Comparison of ENCODE assay signal across 12 cellular contexts in the genomic region with DNA sequence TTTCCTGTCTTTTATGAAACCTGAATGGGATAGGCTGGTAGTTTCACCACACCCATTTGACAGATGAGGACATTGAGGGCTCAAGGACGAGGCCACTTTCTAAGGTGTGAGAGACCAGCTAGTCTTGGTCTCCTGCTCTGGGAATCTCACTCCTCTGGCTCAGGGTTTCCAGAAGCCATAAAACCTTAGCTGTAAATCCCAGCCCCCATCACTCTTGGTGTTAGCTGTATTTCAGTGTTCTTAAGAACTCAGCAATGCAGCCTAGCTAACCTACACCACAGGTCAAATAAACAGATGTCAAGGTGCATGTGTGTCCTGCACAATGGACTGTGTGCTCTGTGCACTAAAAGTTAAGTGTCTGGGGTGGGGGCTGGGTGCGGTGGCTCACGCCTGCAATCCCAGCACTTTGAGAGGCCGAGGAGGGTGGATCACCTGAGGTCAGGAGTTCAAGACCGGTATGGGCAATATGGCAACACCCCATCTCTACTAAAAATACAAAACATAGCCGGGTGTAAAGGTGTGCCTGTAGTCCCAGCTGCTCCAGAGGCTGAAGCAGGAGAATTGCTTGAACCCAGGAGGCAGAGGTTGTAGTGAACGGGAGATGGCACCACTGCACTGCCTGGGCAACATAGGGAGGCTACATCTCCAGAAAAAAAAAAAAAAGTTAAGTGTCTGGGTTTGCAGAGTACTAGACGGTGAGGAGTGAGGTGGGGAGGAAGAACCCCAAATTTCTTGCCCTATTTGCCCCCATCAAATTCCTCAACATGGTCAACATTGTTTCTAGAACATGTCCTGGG. TPM values are rescaled to one million over a fixed set of nuclear protein-coding genes. Genes with fewer than 3 reads are reported as not detected.
A peak's percentile ranks its signal among the peaks of the same experiment; 100 is the strongest.
DNase-seq lines count a peak whose midpoint lies in the region; ATAC-seq and TF ChIP-seq lines count a peak whose summit lies in the region.
"Had no signal": no experiment of that assay in that cellular context is flagged by ENCODE, and none has a peak within 500 bp of the region (broad histone marks: within the 10 kb centered on the region; RNA-seq: fewer than 3 reads in every experiment).

No MANE protein-coding gene starts in this region.

- H3K27me3 ChIP-seq in PC-9 (ENCODE audit: insufficient read depth, low read depth) (no peaks in the 10 kb centered on the region), osteoblast (ENCODE audit: insufficient read depth, low read length) (peaks cover 50% of the 10 kb centered on the region)

- H3K36me3 ChIP-seq in PC-9 (ENCODE audit: low read depth) (no peaks in the 10 kb centered on the region), osteoblast (ENCODE audit: insufficient read depth, low read length) (no peaks in the 10 kb centered on the region)
- H3K36me3 ChIP-seq: vagina had no signal

- no TSS peak for BruUV-seq in PC-9 (replicated peaks; lab: Mats Ljungman, UMichigan)

- TF ChIP-seq CTCF in PC-9 (conservative IDR thresholded peaks at IDR 0.05) (peak; percentile 50; the same call in 1 of the 2 replicates), fibroblast of mammary gland (conservative IDR thresholded peaks at IDR 0.05; ENCODE audit: control insufficient read depth, insufficient read depth, low read depth, low read length) (peak; percentile 37), osteoblast (IDR thresholded peaks at IDR 0.05; ENCODE audit: extremely low read depth, low read depth, low read length) (peak; percentile 42)

- H3K4me3 ChIP-seq in PC-9 (no peak overlapping the region), fibroblast of mammary gland (ENCODE audit: control insufficient read depth, low read depth, low read length) (no peak overlapping the region), osteoblast (ENCODE audit: insufficient read depth, low read length) (no peak overlapping the region)

- H2AFZ ChIP-seq in PC-9: no peak overlapping the region
- H2AFZ ChIP-seq in osteoblast (ENCODE audit: low read length): no peak overlapping the region

- H3K9me2 ChIP-seq in PC-9 (ENCODE audit: insufficient read depth): no peaks in the 10 kb centered on the region

- H3K4me2 ChIP-seq in PC-9 (no peak overlapping the region), osteoblast (ENCODE audit: insufficient read depth, low read length) (no peak overlapping the region)

- DNase-seq in ELR (ENCODE audit: low read depth): peak; percentile 39
- peak in 1 of 2 experiments; percentile 50 for DNase-seq in PC-9
- DNase-seq in fibroblast of mammary gland (ENCODE audit: low read depth): peak; percentile 44
- peak; percentile 85 for DNase-seq in osteoblast (ENCODE audit: insufficient read length, low spot score, missing footprints)
- no peak for DNase-seq in COR-L47 (lab: John Stamatoyannopoulos, UW)
- DNase-seq: activated T-cell treated with anti-CD3 and anti-CD28 coated beads, Interleukin-2, amount 50 U/mL, for 4 hours; effector memory CD8-positive, alpha-beta T cell; T-helper 17 cell had no signal

- peaks cover 11% of the 10 kb centered on the region; the same call in 1 of the 2 replicates for H3K4me1 ChIP-seq in PC-9 (replicated peaks; ENCODE audit: insufficient read depth)
- no peaks in the 10 kb centered on the region for H3K4me1 ChIP-seq in osteoblast (ENCODE audit: insufficient read depth, low read length)

- H4K20me1 ChIP-seq in PC-9 (ENCODE audit: insufficient read depth): no peaks in the 10 kb centered on the region
- H4K20me1 ChIP-seq in osteoblast (ENCODE audit: insufficient read depth, low read length): peaks cover 3% of the 10 kb centered on the region

- CTCF ChIA-PET in PC-9 (lab: Charles Lee): interaction anchor here (0.7 to 1.3 kb wide), 5 partner anchors 21 to 448 kb away, joined by 3 to 7 read pairs (median 5); partner anchors contain the start of gene EPHB4

- H3K9me3 ChIP-seq in PC-9 (ENCODE audit: insufficient read depth, low read depth) (no peaks in the 10 kb centered on the region), osteoblast (ENCODE audit: low read depth, low read length) (no peaks in the 10 kb centered on the region)
- H3K9me3 ChIP-seq: vagina had no signal

- POLR2A ChIA-PET in PC-9 (lab: Charles Lee; ENCODE audit: unreplicated experiment): no interaction called here

- intact Hi-C loops in PC-9 (cut with micrococcal nuclease; ENCODE audit: unreplicated experiment): loop anchor here (1.0 kb wide), 1 partner anchor 133 kb away; the partner anchor contains the start of gene SLC12A9

- H3K27ac ChIP-seq in PC-9: no peak overlapping the region
- no peak overlapping the region for H3K27ac ChIP-seq in osteoblast (ENCODE audit: low read depth, low read length)
- H3K27ac ChIP-seq: vagina had no signal

- H3K79me2 ChIP-seq in PC-9 (ENCODE audit: low read depth) (no peaks in the 10 kb centered on the region), osteoblast (ENCODE audit: insufficient read depth, low read length) (no peaks in the 10 kb centered on the region)

- H3F3A ChIP-seq in PC-9 (ENCODE audit: insufficient read depth, low read depth): peaks cover 5% of the 10 kb centered on the region; the same call in 1 of the 2 replicates

- ATAC-seq in GM21526 (IDR thresholded peaks at IDR 0.05; ENCODE audit: low FRiP score, unreplicated experiment): no peak
- no peak for ATAC-seq in GM19035 (IDR thresholded peaks at IDR 0.05; ENCODE audit: unreplicated experiment)
- no peak for ATAC-seq in GM21529 (IDR thresholded peaks at IDR 0.05; ENCODE audit: unreplicated experiment)
- ATAC-seq: effector memory CD8-positive, alpha-beta T cell; T-helper 17 cell had no signal

RNA-seq across cellular contexts. Expression of gene EPO, which starts 0.5 kb away (rescaled TPM):
- total RNA-seq in PC-9 (2021) (0.30 and 0.44 TPM in 2 replicates), osteoblast (not detected in 2 replicates)
- total RNA-seq: activated T-cell treated with anti-CD3 and anti-CD28 coated beads, Interleukin-2, amount 50 U/mL, for 4 hours; T-helper 17 cell; vagina had no signal

RNA-seq across cellular contexts. Expression of gene ZAN, which starts 13.7 kb away (rescaled TPM):
- total RNA-seq in PC-9 (2021) (not detected in 2 replicates), osteoblast (not detected in 2 replicates)
- total RNA-seq: activated T-cell treated with anti-CD3 and anti-CD28 coated beads, Interleukin-2, amount 50 U/mL, for 4 hours; T-helper 17 cell; vagina had no signal

RNA-seq across cellular contexts. Expression of gene POP7, which starts 13.8 kb away (rescaled TPM):
- total RNA-seq in PC-9 (2021): 59.4 and 62.7 TPM in 2 replicates
- 25.7 and 27.1 TPM in 2 replicates for total RNA-seq in osteoblast

RNA-seq across cellular contexts. Expression of gene GIGYF1, which starts 25.7 kb away (rescaled TPM):
- 55.1 and 64.2 TPM in 2 replicates for total RNA-seq in PC-9 (2021)
- total RNA-seq in osteoblast: 28.9 and 29.3 TPM in 2 replicates

RNA-seq across cellular contexts. Expression of gene GNB2, which starts 46.2 kb away (rescaled TPM):
- 299 and 326 TPM in 2 replicates for total RNA-seq in PC-9 (2021)
- 72.7 and 84.6 TPM in 2 replicates for total RNA-seq in osteoblast
